ENCODE assay signal across 17 cellular contexts in the genomic region with DNA sequence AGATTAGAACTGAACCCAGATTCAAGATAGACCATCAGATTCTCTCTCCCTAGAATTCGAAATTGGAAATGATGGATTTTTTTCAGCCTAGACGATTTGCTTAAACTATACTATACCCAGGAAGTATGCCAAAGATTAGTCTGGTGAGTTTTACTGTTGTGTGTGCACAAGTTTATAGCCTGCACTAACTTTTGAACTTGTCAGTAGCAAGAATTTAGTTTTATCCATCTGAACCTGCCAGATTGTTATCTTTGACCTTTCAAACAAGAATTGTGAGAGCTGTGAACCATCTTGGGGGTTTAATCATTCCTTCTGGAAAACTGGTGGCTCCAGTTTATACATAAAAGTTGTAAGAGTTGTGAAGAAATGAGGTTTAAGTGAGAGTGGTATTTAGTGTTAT.
"Had no signal": no experiment of that assay in that cellular context is flagged by ENCODE, and none has a peak within 500 bp of the region (broad histone marks: within the 10 kb centered on the region; RNA-seq: fewer than 3 reads in every experiment).

No MANE protein-coding gene starts in this region.

- H3K27me3 ChIP-seq: dorsolateral prefrontal cortex, stomach, upper lobe of left lung, uterus had no signal

- ATAC-seq: heart left ventricle; natural killer cell treated with Interleukin-12 subunit alpha and Interleukin-12 subunit beta and Interleukin-15 and Interleukin-18, amount 100 ng/mL, for 72 hours; sciatic nerve had no signal

- H3K36me3 Mint-ChIP-seq: memory B cell; natural killer cell treated with Interleukin-12 subunit alpha and Interleukin-12 subunit beta and Interleukin-15 and Interleukin-18, amount 100 ng/mL, for 72 hours had no signal

- H3K9me3 Mint-ChIP-seq: memory B cell had no signal

- H3K4me3 Mint-ChIP-seq: memory B cell; natural killer cell treated with Interleukin-12 subunit alpha and Interleukin-12 subunit beta and Interleukin-15 and Interleukin-18, amount 100 ng/mL, for 72 hours had no signal

- H3K9me3 ChIP-seq: heart left ventricle, left ventricle myocardium inferior, lower lobe of right lung, stomach, upper lobe of left lung, uterus had no signal

- H3K27ac Mint-ChIP-seq: memory B cell; natural killer cell treated with Interleukin-12 subunit alpha and Interleukin-12 subunit beta and Interleukin-15 and Interleukin-18, amount 100 ng/mL, for 72 hours had no signal

- DNase-seq: central memory CD4-positive, alpha-beta T cell; cortex of kidney; effector CD8-positive, alpha-beta T cell; heart left ventricle; islet precursor cell; left ventricle myocardium inferior; lower lobe of right lung; stimulated activated CD4-positive, alpha-beta T cell treated with anti-CD3 and anti-CD28 coated beads, Interleukin-12 subunit alpha, Interleukin-12 subunit beta, amount 100 ng/mL, for 4 hours; stimulated activated naive CD4-positive, alpha-beta T cell; stomach; substantia nigra; upper lobe of left lung; uterus had no signal

- H3K4me1 ChIP-seq: heart left ventricle, left ventricle myocardium inferior, lower lobe of right lung, upper lobe of left lung, uterus had no signal

- H3K27me3 Mint-ChIP-seq: natural killer cell treated with Interleukin-12 subunit alpha and Interleukin-12 subunit beta and Interleukin-15 and Interleukin-18, amount 100 ng/mL, for 72 hours had no signal

- H3K4me3 ChIP-seq: heart left ventricle, left ventricle myocardium inferior, lower lobe of right lung, stomach, upper lobe of left lung, uterus had no signal

- H3K4me1 Mint-ChIP-seq: memory B cell had no signal

- H3K36me3 ChIP-seq: heart left ventricle, left ventricle myocardium inferior, lower lobe of right lung, stomach, upper lobe of left lung, uterus had no signal

- H3K27ac ChIP-seq: dorsolateral prefrontal cortex, heart left ventricle, left ventricle myocardium inferior, lower lobe of right lung, stomach, upper lobe of left lung, uterus had no signal
